In genomic region chr20:49324306-49324705, GRCh38 we compare ENCODE assay signal across 15 cellular contexts. TPM values are rescaled to one million over a fixed set of nuclear protein-coding genes. Genes with fewer than 3 reads are reported as not detected.
DNase-seq lines count a peak whose midpoint lies in the region; ATAC-seq and TF ChIP-seq lines count a peak whose summit lies in the region.
"Had no signal": no experiment of that assay in that cellular context is flagged by ENCODE, and none has a peak within 500 bp of the region (broad histone marks: within the 10 kb centered on the region; RNA-seq: fewer than 3 reads in every experiment).

No MANE protein-coding gene starts in this region.

- no peak overlapping the region for H3K4ac ChIP-seq in mesenchymal stem cell (ENCODE audit: low read depth in 1 of 2, low read length in 2 of 2)

- BruUV-seq in MCF 10A (replicated peaks; lab: Mats Ljungman, UMichigan), result no TSS peak

- H4K91ac ChIP-seq in mesenchymal stem cell (ENCODE audit: low read length), result no peak overlapping the region

- no peaks in the 10 kb centered on the region for H3K9me3 Mint-ChIP-seq in MCF 10A (ENCODE audit: unreplicated experiment)
- H3K9me3 Mint-ChIP-seq in activated T-helper 1 cell treated with anti-CD3 and anti-CD28 coated beads, Interleukin-12 subunit alpha, Interleukin-12 subunit beta, Interleukin-2, Interleukin-4 antibody, amounts not matched to agents 30 ng/mL and 10 ng/mL and 1 ng/mL, durations not matched to agents 14 hours and 24 hours and 36 hours, result no peaks in the 10 kb centered on the region
- H3K9me3 Mint-ChIP-seq in stimulated activated memory B cell treated with anti-CD40 and anti-IgM and Interleukin-4, amounts not matched to agents 10 μg/mL and 1 μg/mL and 100 μg/mL, for 72 hours, result no peaks in the 10 kb centered on the region
- H3K9me3 Mint-ChIP-seq: activated B cell treated with CpG ODN at 0.5 μM for 24 hours, nephron progenitor cell had no signal

- H4K8ac ChIP-seq in mesenchymal stem cell (ENCODE audit: low read length), result no peak overlapping the region

- DNase-seq in MCF 10A (ENCODE audit: unreplicated experiment) (no peak), breast epithelium (ENCODE audit: low spot score in 2 of 2) (no peak), mesenchymal stem cell (no peak), AML-193 (lab: John Stamatoyannopoulos, UW) (no peak), MG63 (no peak)
- DNase-seq in activated T-helper 1 cell treated with anti-CD3 and anti-CD28 coated beads, Interleukin-12 subunit alpha, Interleukin-12 subunit beta, Interleukin-2, Interleukin-4 antibody, amounts not matched to agents 30 ng/mL and 10 ng/mL and 1 ng/mL, durations not matched to agents 14 hours and 24 hours and 36 hours (ENCODE audit: low spot score), result no peak
- DNase-seq: activated B cell treated with CpG ODN at 0.5 μM for 24 hours; activated gamma-delta T cell; DMS79 treated with DMSO at 0.1 percent for 48 hours; nephron progenitor cell; Right ventricle myocardium superior; stimulated activated CD4-positive, alpha-beta T cell treated with anti-CD3 and anti-CD28 coated beads, Interleukin-12 subunit alpha, Interleukin-12 subunit beta, amount 100 ng/mL, for 4 hours; substantia nigra had no signal

- POLR2A ChIA-PET in MCF 10A (lab: Yijun Ruan, JAX), result interaction anchor here (0.5 to 1.5 kb wide), 4 partner anchors 37 to 620 kb away, joined by 3 to 13 read pairs (median 5); no protein-coding TSS in a partner anchor

- no peak overlapping the region for H2BK5ac ChIP-seq in mesenchymal stem cell (ENCODE audit: low read depth, low read length, poor library complexity, severe bottlenecking)

- H3K36me3 ChIP-seq in breast epithelium, result no peaks in the 10 kb centered on the region
- H3K36me3 ChIP-seq in mesenchymal stem cell (ENCODE audit: control insufficient read depth in 1 of 2, insufficient read depth in 2 of 2, low read depth in 1 of 2, low read length in 2 of 2), result no peaks in the 10 kb centered on the region
- H3K36me3 ChIP-seq in MG63, result no peaks in the 10 kb centered on the region

- no peak overlapping the region for H2BK12ac ChIP-seq in mesenchymal stem cell (ENCODE audit: low read length in 2 of 2)

- H3K9ac ChIP-seq in mesenchymal stem cell (ENCODE audit: low read length), result peak overlapping the region; percentile 38

- peaks cover under 1% of the 10 kb centered on the region for H3K27me3 Mint-ChIP-seq in MCF 10A (ENCODE audit: insufficient read depth, unreplicated experiment)
- peaks cover 43% of the 10 kb centered on the region for H3K27me3 Mint-ChIP-seq in activated T-helper 1 cell treated with anti-CD3 and anti-CD28 coated beads, Interleukin-12 subunit alpha, Interleukin-12 subunit beta, Interleukin-2, Interleukin-4 antibody, amounts not matched to agents 30 ng/mL and 10 ng/mL and 1 ng/mL, durations not matched to agents 14 hours and 24 hours and 36 hours (ENCODE audit: insufficient read depth)
- peaks cover 32% of the 10 kb centered on the region for H3K27me3 Mint-ChIP-seq in stimulated activated memory B cell treated with anti-CD40 and anti-IgM and Interleukin-4, amounts not matched to agents 10 μg/mL and 1 μg/mL and 100 μg/mL, for 72 hours

- H3K27me3 ChIP-seq in breast epithelium (peaks cover 1 to 19% of the 10 kb centered on the region in 2 donors), mesenchymal stem cell (ENCODE audit: control insufficient read depth in 1 of 2, insufficient read depth in 1 of 2, low read length in 2 of 2) (peaks cover 52 to 54% of the 10 kb centered on the region in 2 experiments), MG63 (peaks cover 1% of the 10 kb centered on the region)

- no peaks in the 10 kb centered on the region for H3K9me3 ChIP-seq in breast epithelium
- no peaks in the 10 kb centered on the region for H3K9me3 ChIP-seq in mesenchymal stem cell (ENCODE audit: control insufficient read depth, low read length)
- H3K9me3 ChIP-seq in MG63, result no peaks in the 10 kb centered on the region

- TF ChIP-seq CTCF in MCF 10A (IDR thresholded peaks at IDR 0.05; ENCODE audit: unreplicated experiment), result no peak
- TF ChIP-seq CTCF in breast epithelium (IDR thresholded peaks at IDR 0.05), result no peak

- no peak overlapping the region for H2BK15ac ChIP-seq in mesenchymal stem cell (ENCODE audit: low read depth, poor library complexity, severe bottlenecking)

- no peaks in the 10 kb centered on the region for H3K4me1 ChIP-seq in breast epithelium
- peaks cover 1% of the 10 kb centered on the region for H3K4me1 ChIP-seq in mesenchymal stem cell (ENCODE audit: control insufficient read depth, insufficient read depth, low read depth, low read length)

- H3K4me3 ChIP-seq in breast epithelium (no peak overlapping the region), mesenchymal stem cell (ENCODE audit: insufficient read depth in 1 of 2, low read depth in 1 of 2, low read length in 2 of 2) (no peak overlapping the region), MG63 (no peak overlapping the region)

- H2AFZ ChIP-seq in mesenchymal stem cell (ENCODE audit: low read depth, low read length), result no peak overlapping the region

- H3K79me1 ChIP-seq in mesenchymal stem cell (replicated peaks; ENCODE audit: low read length, poor library complexity, severe bottlenecking), result no peaks in the 10 kb centered on the region

- intact Hi-C loops in MCF 10A (cut with micrococcal nuclease) (loop anchor here (5.0 kb wide), 2 partner anchors 42 to 192 kb away; no protein-coding TSS in a partner anchor), breast epithelium (cut with DNase I; ENCODE audit: low total_unique reads) (no loop called here)
- intact Hi-C loops in activated T-helper 1 cell treated with anti-CD3 and anti-CD28 coated beads, Interleukin-12 subunit alpha, Interleukin-12 subunit beta, Interleukin-2, Interleukin-4 antibody, amounts not matched to agents 30 ng/mL and 10 ng/mL and 1 ng/mL, durations not matched to agents 14 hours and 24 hours and 36 hours (cut with micrococcal nuclease), result no loop called here

- H3K23ac ChIP-seq in mesenchymal stem cell (ENCODE audit: low read length in 2 of 2), result no peak overlapping the region

- 85% methylated on average over 5 of the region's 5 CpGs for WGBS in mesenchymal stem cell

- no peak overlapping the region for H3K14ac ChIP-seq in mesenchymal stem cell (ENCODE audit: low read length in 2 of 2)

- CTCF ChIA-PET in MCF 10A (lab: Yijun Ruan, JAX), result interaction anchor here (0.5 to 3.4 kb wide), 8 partner anchors 9 to 210 kb away, joined by 3 to 18 read pairs (median 6); no protein-coding TSS in a partner anchor

- no peak overlapping the region for H2AK5ac ChIP-seq in mesenchymal stem cell (ENCODE audit: low read length, severe bottlenecking)

- H3K4me2 ChIP-seq in mesenchymal stem cell (ENCODE audit: low read length, poor library complexity, severe bottlenecking), result no peak overlapping the region

- H2BK120ac ChIP-seq in mesenchymal stem cell (ENCODE audit: low read depth, low read length), result no peak overlapping the region

- no peak overlapping the region for H3K4me3 Mint-ChIP-seq in MCF 10A (ENCODE audit: unreplicated experiment)
- no peak overlapping the region for H3K4me3 Mint-ChIP-seq in activated T-helper 1 cell treated with anti-CD3 and anti-CD28 coated beads, Interleukin-12 subunit alpha, Interleukin-12 subunit beta, Interleukin-2, Interleukin-4 antibody, amounts not matched to agents 30 ng/mL and 10 ng/mL and 1 ng/mL, durations not matched to agents 14 hours and 24 hours and 36 hours
- H3K4me3 Mint-ChIP-seq in stimulated activated memory B cell treated with anti-CD40 and anti-IgM and Interleukin-4, amounts not matched to agents 10 μg/mL and 1 μg/mL and 100 μg/mL, for 72 hours, result no peak overlapping the region
- H3K4me3 Mint-ChIP-seq: activated B cell treated with CpG ODN at 0.5 μM for 24 hours, nephron progenitor cell had no signal

- H3K18ac ChIP-seq in mesenchymal stem cell (ENCODE audit: low read depth in 1 of 2, low read length in 2 of 2), result no peak overlapping the region

- TF ChIP-seq POLR2A in breast epithelium (IDR thresholded peaks at IDR 0.05), result no peak

- H3K4me1 Mint-ChIP-seq in MCF 10A (ENCODE audit: insufficient read depth, unreplicated experiment), result no peaks in the 10 kb centered on the region
- peaks cover 30% of the 10 kb centered on the region for H3K4me1 Mint-ChIP-seq in activated T-helper 1 cell treated with anti-CD3 and anti-CD28 coated beads, Interleukin-12 subunit alpha, Interleukin-12 subunit beta, Interleukin-2, Interleukin-4 antibody, amounts not matched to agents 30 ng/mL and 10 ng/mL and 1 ng/mL, durations not matched to agents 14 hours and 24 hours and 36 hours (ENCODE audit: low read depth)
- H3K4me1 Mint-ChIP-seq in stimulated activated memory B cell treated with anti-CD40 and anti-IgM and Interleukin-4, amounts not matched to agents 10 μg/mL and 1 μg/mL and 100 μg/mL, for 72 hours, result peaks cover 2% of the 10 kb centered on the region
- H3K4me1 Mint-ChIP-seq: nephron progenitor cell had no signal

- no peak overlapping the region for H3K27ac ChIP-seq in breast epithelium
- H3K27ac ChIP-seq in mesenchymal stem cell (ENCODE audit: low read length, poor library complexity, severe bottlenecking), result no peak overlapping the region

- H3K27ac Mint-ChIP-seq in MCF 10A (ENCODE audit: low read depth, unreplicated experiment), result peak overlapping the region; percentile 0
- H3K27ac Mint-ChIP-seq in activated T-helper 1 cell treated with anti-CD3 and anti-CD28 coated beads, Interleukin-12 subunit alpha, Interleukin-12 subunit beta, Interleukin-2, Interleukin-4 antibody, amounts not matched to agents 30 ng/mL and 10 ng/mL and 1 ng/mL, durations not matched to agents 14 hours and 24 hours and 36 hours, result peak overlapping the region; percentile 14
- no peak overlapping the region for H3K27ac Mint-ChIP-seq in stimulated activated memory B cell treated with anti-CD40 and anti-IgM and Interleukin-4, amounts not matched to agents 10 μg/mL and 1 μg/mL and 100 μg/mL, for 72 hours
- H3K27ac Mint-ChIP-seq: activated B cell treated with CpG ODN at 0.5 μM for 24 hours, nephron progenitor cell had no signal

- ATAC-seq in GM19452 (IDR thresholded peaks at IDR 0.05; ENCODE audit: unreplicated experiment), result no peak
- no peak for ATAC-seq in stimulated activated memory B cell treated with anti-CD40 and anti-IgM and Interleukin-4, amounts not matched to agents 10 μg/mL and 1 μg/mL and 100 μg/mL, for 72 hours

- H3K36me3 Mint-ChIP-seq in MCF 10A (ENCODE audit: insufficient read depth, unreplicated experiment), result no peaks in the 10 kb centered on the region
- H3K36me3 Mint-ChIP-seq in activated T-helper 1 cell treated with anti-CD3 and anti-CD28 coated beads, Interleukin-12 subunit alpha, Interleukin-12 subunit beta, Interleukin-2, Interleukin-4 antibody, amounts not matched to agents 30 ng/mL and 10 ng/mL and 1 ng/mL, durations not matched to agents 14 hours and 24 hours and 36 hours (ENCODE audit: low read depth), result no peaks in the 10 kb centered on the region
- no peaks in the 10 kb centered on the region for H3K36me3 Mint-ChIP-seq in stimulated activated memory B cell treated with anti-CD40 and anti-IgM and Interleukin-4, amounts not matched to agents 10 μg/mL and 1 μg/mL and 100 μg/mL, for 72 hours

RNA-seq across cellular contexts. Expression of gene ZNFX1, which starts 46.4 kb away (rescaled TPM):
- total RNA-seq in MCF 10A (2022), result 24.3 and 26.8 TPM in 2 replicates
- total RNA-seq in breast epithelium, result 10 to 100 TPM; 36.3 to 42.1 (median 36.7) TPM
- total RNA-seq in activated T-helper 1 cell treated with anti-CD3 and anti-CD28 coated beads, Interleukin-12 subunit alpha, Interleukin-12 subunit beta, Interleukin-2, Interleukin-4 antibody, amounts not matched to agents 30 ng/mL and 10 ng/mL and 1 ng/mL, durations not matched to agents 14 hours and 24 hours and 36 hours, result 68.9 and 70.4 TPM in 2 replicates
- 13.4 TPM for polyA plus RNA-seq in mesenchymal stem cell (2013, experiment 1 of 2)
- polyA plus RNA-seq in mesenchymal stem cell (2013, experiment 2 of 2), result 12.3 TPM
- total RNA-seq in MG63 (2014; rRNA removed; shearing (Covaris generic); ENCODE audit: low replicate concordance), result 29.6 and 34.3 TPM in 2 replicates
